Comparison of ENCODE assay signal across 8 cellular contexts in genomic region chr3:197256836-197257444, GRCh38. TPM values are rescaled to one million over a fixed set of nuclear protein-coding genes. Genes with fewer than 3 reads are reported as not detected.
DNase-seq lines count a peak whose midpoint lies in the region; ATAC-seq and TF ChIP-seq lines count a peak whose summit lies in the region.
"Had no signal": no experiment of that assay in that cellular context is flagged by ENCODE, and none has a peak within 500 bp of the region (broad histone marks: within the 10 kb centered on the region; RNA-seq: fewer than 3 reads in every experiment).

No MANE protein-coding gene starts in this region.

- H3K27me3 Mint-ChIP-seq in naive B cell = no peaks in the 10 kb centered on the region
- H3K27me3 Mint-ChIP-seq in activated T-helper 17 cell treated with anti-CD3 and anti-CD28 coated beads, Interleukin-2, amount 50 U/mL, for 72 hours = no peaks in the 10 kb centered on the region
- H3K27me3 Mint-ChIP-seq: activated naive CD4-positive, alpha-beta T cell treated with anti-CD3 and anti-CD28 coated beads, Interleukin-2, amount 50 U/mL, for 24 hours had no signal

- TF ChIP-seq CTCF in RWPE2 (IDR thresholded peaks at IDR 0.05; ENCODE audit: poor library complexity, severe bottlenecking) (peak; percentile 88), colonic mucosa (IDR thresholded peaks at IDR 0.05) (peak; percentile 63)

- no peaks in the 10 kb centered on the region for H3K27me3 ChIP-seq in HUES48 (ENCODE audit: control insufficient read depth, insufficient read depth, low read length)
- H3K27me3 ChIP-seq in RWPE2 (ENCODE audit: insufficient read depth, poor library complexity, severe bottlenecking) = no peaks in the 10 kb centered on the region
- no peaks in the 10 kb centered on the region for H3K27me3 ChIP-seq in colonic mucosa

- H3K9ac ChIP-seq in HUES48 (ENCODE audit: low read depth, low read length) (no peak overlapping the region), colonic mucosa (ENCODE audit: low read depth in 2 of 2, low read length in 2 of 2) (no peak overlapping the region)

- ATAC-seq in RWPE2 (ENCODE audit: low read depth) (no peak), naive B cell (ENCODE audit: low read depth in 2 of 2) (no peak), GM21717 (IDR thresholded peaks at IDR 0.05; ENCODE audit: unreplicated experiment) (no peak)
- no peak for ATAC-seq in activated T-helper 17 cell treated with anti-CD3 and anti-CD28 coated beads, Interleukin-2, amount 50 U/mL, for 72 hours (replicated peaks)

- H3K9me3 ChIP-seq in HUES48 (ENCODE audit: control insufficient read depth, insufficient read depth, low read length) = no peaks in the 10 kb centered on the region
- no peaks in the 10 kb centered on the region for H3K9me3 ChIP-seq in RWPE2 (ENCODE audit: severe bottlenecking)
- H3K9me3 ChIP-seq in colonic mucosa = no peaks in the 10 kb centered on the region

- H3K9me3 Mint-ChIP-seq in naive B cell = no peaks in the 10 kb centered on the region
- no peaks in the 10 kb centered on the region for H3K9me3 Mint-ChIP-seq in activated T-helper 17 cell treated with anti-CD3 and anti-CD28 coated beads, Interleukin-2, amount 50 U/mL, for 72 hours
- H3K9me3 Mint-ChIP-seq: activated naive CD4-positive, alpha-beta T cell treated with anti-CD3 and anti-CD28 coated beads, Interleukin-2, amount 50 U/mL, for 24 hours had no signal

- peak overlapping the region in 2 of 6 donors; percentile 6 to 49 for H3K27ac Mint-ChIP-seq in naive B cell
- no peak overlapping the region for H3K27ac Mint-ChIP-seq in activated T-helper 17 cell treated with anti-CD3 and anti-CD28 coated beads, Interleukin-2, amount 50 U/mL, for 72 hours
- H3K27ac Mint-ChIP-seq: activated naive CD4-positive, alpha-beta T cell treated with anti-CD3 and anti-CD28 coated beads, Interleukin-2, amount 50 U/mL, for 24 hours had no signal

- peak; percentile 14 for DNase-seq in DMS53 treated with DMSO at 0.1 percent for 48 hours (lab: John Stamatoyannopoulos, UW; ENCODE audit: unreplicated experiment)
- DNase-seq in RWPE2 (ENCODE audit: low spot score) = no peak
- peak; percentile 49 for DNase-seq in colonic mucosa
- peak; percentile 35 for DNase-seq in naive B cell

- H3K27ac ChIP-seq in HUES48 (ENCODE audit: low read depth, low read length) (peak overlapping the region; percentile 24), RWPE2 (ENCODE audit: poor library complexity, severe bottlenecking) (peak overlapping the region; percentile 21), colonic mucosa (no peak overlapping the region)

- intact Hi-C loops in colonic mucosa (cut with DNase I) = loop anchor here (5.0 kb wide), 1 partner anchor 255 kb away; no protein-coding TSS in a partner anchor

- peaks cover 11 to 23% (median 14%) of the 10 kb centered on the region in 3 donors for H3K4me1 Mint-ChIP-seq in naive B cell
- peaks cover 27% of the 10 kb centered on the region for H3K4me1 Mint-ChIP-seq in activated T-helper 17 cell treated with anti-CD3 and anti-CD28 coated beads, Interleukin-2, amount 50 U/mL, for 72 hours

- H3K4me1 ChIP-seq in HUES48 (ENCODE audit: control insufficient read depth, insufficient read depth, low read length) (peaks cover 6% of the 10 kb centered on the region; the same call in 1 of the 2 replicates), RWPE2 (ENCODE audit: insufficient read depth, poor library complexity, severe bottlenecking) (peaks cover 33% of the 10 kb centered on the region), colonic mucosa (peaks cover 6% of the 10 kb centered on the region)

- H3K36me3 ChIP-seq in HUES48 (ENCODE audit: control insufficient read depth, insufficient read depth, low read length) (no peaks in the 10 kb centered on the region), RWPE2 (ENCODE audit: low read depth) (peaks cover 4% of the 10 kb centered on the region), colonic mucosa (no peaks in the 10 kb centered on the region)

- H3K36me3 Mint-ChIP-seq in naive B cell = peaks cover 0 to 5% of the 10 kb centered on the region in 2 donors
- H3K36me3 Mint-ChIP-seq in activated T-helper 17 cell treated with anti-CD3 and anti-CD28 coated beads, Interleukin-2, amount 50 U/mL, for 72 hours (ENCODE audit: low read depth) = peaks cover 8% of the 10 kb centered on the region

- no peak overlapping the region for H3K4me3 ChIP-seq in HUES48 (ENCODE audit: low read depth, low read length)
- no peak overlapping the region for H3K4me3 ChIP-seq in RWPE2 (ENCODE audit: severe bottlenecking)
- no peak overlapping the region for H3K4me3 ChIP-seq in colonic mucosa

- no peak overlapping the region for H3K4me3 Mint-ChIP-seq in naive B cell
- no peak overlapping the region for H3K4me3 Mint-ChIP-seq in activated T-helper 17 cell treated with anti-CD3 and anti-CD28 coated beads, Interleukin-2, amount 50 U/mL, for 72 hours
- H3K4me3 Mint-ChIP-seq: activated naive CD4-positive, alpha-beta T cell treated with anti-CD3 and anti-CD28 coated beads, Interleukin-2, amount 50 U/mL, for 24 hours had no signal

RNA-seq across cellular contexts. Expression of gene DLG1, which starts 41.5 kb away (rescaled TPM):
- total RNA-seq in colonic mucosa = 100 to 1,000 TPM; 115 to 124 TPM
- polyA plus RNA-seq in naive B cell (ENCODE audit: low read depth in 6 of 6) = 10 to 100 TPM; 20.7 to 40.5 (median 33.2) TPM
- total RNA-seq in activated T-helper 17 cell treated with anti-CD3 and anti-CD28 coated beads, Interleukin-2, amount 50 U/mL, for 72 hours = 10 to 100 TPM; 64.5 to 64.7 TPM
